Comparison of ENCODE assay signal across 1 cellular context in genomic region chr19:46980756-46981155, GRCh38.
TF ChIP-seq lines count a peak whose summit lies in the region.

No MANE protein-coding gene starts in this region.

TF ChIP-seq in IMR-90, 13 proteins besides CTCF, POLR2A, EP300 and RAD21:
- TF ChIP-seq RCOR1 (IDR thresholded peaks at IDR 0.05; ENCODE audit: insufficient replicate concordance, low read length): no peak
- no peak for TF ChIP-seq USF2 (IDR thresholded peaks at IDR 0.05; ENCODE audit: low read depth, low read length)
- TF ChIP-seq NFE2L2 (IDR thresholded peaks at IDR 0.05; ENCODE audit: low read depth, low read length): no peak
- TF ChIP-seq RFX5 (IDR thresholded peaks at IDR 0.05; ENCODE audit: low read depth, low read length): no peak
- no peak for TF ChIP-seq FOS (IDR thresholded peaks at IDR 0.05; ENCODE audit: low read depth, low read length)
- no peak for TF ChIP-seq CHD1 (IDR thresholded peaks at IDR 0.05; ENCODE audit: low read depth, low read length)
- no peak for TF ChIP-seq ELK1 (IDR thresholded peaks at IDR 0.05; ENCODE audit: borderline replicate concordance, low read depth, low read length)
- TF ChIP-seq BHLHE40 (IDR thresholded peaks at IDR 0.05; ENCODE audit: low read depth, low read length): no peak
- no peak for TF ChIP-seq MAZ (IDR thresholded peaks at IDR 0.05; ENCODE audit: borderline replicate concordance, low read depth, low read length)
- no peak for TF ChIP-seq CEBPB (IDR thresholded peaks at IDR 0.05; ENCODE audit: low read depth, low read length)
- no peak for TF ChIP-seq MXI1 (IDR thresholded peaks at IDR 0.05; ENCODE audit: borderline replicate concordance, low read depth, low read length)
- TF ChIP-seq SMC3 (IDR thresholded peaks at IDR 0.05; ENCODE audit: low read depth, low read length): no peak
- no peak for TF ChIP-seq MAFK (IDR thresholded peaks at IDR 0.05; ENCODE audit: low read depth, low read length)
TF ChIP-seq in IMR-90: peak in this region for 0.
